In the genomic region with DNA sequence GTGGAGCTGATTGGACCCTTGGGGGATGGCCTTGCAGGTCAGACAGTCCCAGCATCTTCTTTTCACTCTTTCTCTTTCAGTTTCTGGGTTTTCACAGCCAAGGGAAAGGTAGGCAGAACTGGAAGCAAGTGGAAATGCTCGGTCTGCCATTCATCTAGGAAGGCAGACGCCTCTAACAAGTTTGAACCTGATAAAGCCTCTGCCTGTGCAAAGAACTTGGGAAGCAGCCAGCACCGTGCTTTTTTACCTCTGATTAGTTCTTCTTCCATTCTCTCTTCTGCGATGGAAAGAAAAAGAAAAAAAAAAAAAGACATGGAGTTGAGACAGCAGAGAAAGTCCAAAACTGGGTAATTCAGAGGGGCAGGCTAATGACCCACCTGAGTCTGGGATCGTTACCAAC, we compare ENCODE assay signal across 18 cellular contexts.
DNase-seq lines count a peak whose midpoint lies in the region; ATAC-seq and TF ChIP-seq lines count a peak whose summit lies in the region.
"Had no signal": no experiment of that assay in that cellular context is flagged by ENCODE, and none has a peak within 500 bp of the region (broad histone marks: within the 10 kb centered on the region; RNA-seq: fewer than 3 reads in every experiment).

No MANE protein-coding gene starts in this region.

- peaks cover 12% of the 10 kb centered on the region for H3K36me3 Mint-ChIP-seq in neural progenitor cell

- DNase-seq in DMS153 treated with DMSO at 0.1 percent for 48 hours (lab: John Stamatoyannopoulos, UW; ENCODE audit: unreplicated experiment) (peak; percentile 5), DMS153 (lab: John Stamatoyannopoulos, UW) (no peak), NCI-H1694 treated with DMSO at 0.1 percent for 48 hours (lab: John Stamatoyannopoulos, UW) (peak; percentile 42), neural progenitor cell (ENCODE audit: low spot score) (no peak), posterior vena cava (ENCODE audit: low spot score) (no peak), activated T-cell treated with anti-CD3 and anti-CD28 coated beads for 4 hours (no peak)
- DNase-seq: AML-193; Caco-2; CD4-positive, alpha-beta T cell; GDM1; HCEC 1CT; IMR-90 had no signal

- ATAC-seq in esophagus mucosa = peak; percentile 56
- no peak for ATAC-seq in GM21619 (IDR thresholded peaks at IDR 0.05; ENCODE audit: unreplicated experiment)
- ATAC-seq: A549, GM23338 had no signal

- H3K79me2 ChIP-seq in neural progenitor cell (ENCODE audit: low read depth) = no peaks in the 10 kb centered on the region

- H3K27me3 Mint-ChIP-seq in neural progenitor cell (ENCODE audit: insufficient read depth, low read depth) = peaks cover 6% of the 10 kb centered on the region
- H3K27me3 Mint-ChIP-seq: CD4-positive, alpha-beta T cell had no signal

- H3K4me3 Mint-ChIP-seq in neural progenitor cell = no peak overlapping the region
- H3K4me3 Mint-ChIP-seq: CD4-positive, alpha-beta T cell; GM23338 had no signal

- H3K36me3 ChIP-seq in neural progenitor cell = no peaks in the 10 kb centered on the region

- H3K9me3 Mint-ChIP-seq in neural progenitor cell = peaks cover 12% of the 10 kb centered on the region

- H3K9me3 ChIP-seq in neural progenitor cell (ENCODE audit: low read depth) = peaks cover 3% of the 10 kb centered on the region
- H3K9me3 ChIP-seq: Caco-2 had no signal

- H2AFZ ChIP-seq in neural progenitor cell (replicated peaks) = no peak overlapping the region
- H2AFZ ChIP-seq: GM23338 had no signal

- no peaks in the 10 kb centered on the region for H4K20me1 ChIP-seq in neural progenitor cell (ENCODE audit: low read depth)

- peak overlapping the region; percentile 43 for H3K27ac Mint-ChIP-seq in neural progenitor cell
- H3K27ac Mint-ChIP-seq: CD4-positive, alpha-beta T cell; GM23338 had no signal

- no peak overlapping the region for H3K4me2 ChIP-seq in neural progenitor cell
- H3K4me2 ChIP-seq: A549, GM23338 had no signal

- no peaks in the 10 kb centered on the region for H3K4me1 ChIP-seq in neural progenitor cell
- H3K4me1 ChIP-seq: A549, Caco-2 had no signal

- H3F3A ChIP-seq in neural progenitor cell (ENCODE audit: low read depth) = no peaks in the 10 kb centered on the region

- H3K9ac ChIP-seq in neural progenitor cell = no peak overlapping the region

- no peaks in the 10 kb centered on the region for H3K27me3 ChIP-seq in neural progenitor cell

- peaks cover 14% of the 10 kb centered on the region for H3K4me1 Mint-ChIP-seq in neural progenitor cell
- H3K4me1 Mint-ChIP-seq: GM23338 had no signal

- no peak for TF ChIP-seq CTCF in neural progenitor cell (IDR thresholded peaks at IDR 0.05)

- H3K4me3 ChIP-seq in neural progenitor cell = no peak overlapping the region
- H3K4me3 ChIP-seq: A549, GM23338 had no signal

- H3K27ac ChIP-seq in neural progenitor cell = no peak overlapping the region
- H3K27ac ChIP-seq: 22Rv1, A549, C4-2B had no signal

- intact Hi-C loops in posterior vena cava (cut with DNase I) = no loop called here

Comparison
In these comparisons a context has a peak if more than half of its experiments do, and no peak if none do; other contexts are left out.
1. DNase-seq: peak in DMS153 treated with DMSO at 0.1 percent for 48 hours (single experiment) and NCI-H1694 treated with DMSO at 0.1 percent for 48 hours (single experiment); none in DMS153 (single experiment), neural progenitor cell (single experiment), posterior vena cava (single experiment) and activated T-cell treated with anti-CD3 and anti-CD28 coated beads for 4 hours (single experiment).